ENCODE assay signal across 8 cellular contexts in genomic region chr2:157948856-157949255, GRCh38.
"Had no signal": no experiment of that assay in that cellular context is flagged by ENCODE, and none has a peak within 500 bp of the region (broad histone marks: within the 10 kb centered on the region; RNA-seq: fewer than 3 reads in every experiment).

No MANE protein-coding gene starts in this region.

- FAIRE-seq: G401.6, GM12878, GM12891, GM12892, GM18507, GM19239 had no signal

- H3K4me3 ChIP-seq: GM12878 had no signal

- ATAC-seq: GM12878 had no signal

- DNase-seq: GDM1, GF-D8 had no signal
